In the genomic region with DNA sequence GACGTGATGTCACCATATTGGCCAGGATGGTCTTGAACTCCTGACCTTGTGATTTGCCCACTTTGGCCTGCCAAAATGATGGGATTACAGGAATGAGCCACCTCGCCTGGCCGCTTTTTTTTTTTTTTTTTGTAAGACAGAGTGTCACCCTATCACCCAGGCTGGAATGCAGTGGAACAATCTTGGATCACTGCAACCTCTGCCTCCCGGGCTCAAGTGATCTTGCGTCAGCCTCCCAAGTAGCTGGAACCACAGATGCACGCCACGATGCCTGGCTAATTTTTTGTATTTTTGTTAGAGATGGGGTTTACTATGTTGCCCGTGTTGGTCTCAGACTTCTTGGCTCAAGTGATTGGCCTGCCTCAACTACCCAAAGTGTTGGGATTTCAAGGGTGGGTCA, we compare ENCODE assay signal across 32 cellular contexts. TPM values are rescaled to one million over a fixed set of nuclear protein-coding genes. Genes with fewer than 3 reads are reported as not detected.
DNase-seq lines count a peak whose midpoint lies in the region; ATAC-seq lines count a peak whose summit lies in the region.
"Had no signal": no experiment of that assay in that cellular context is flagged by ENCODE, and none has a peak within 500 bp of the region (broad histone marks: within the 10 kb centered on the region; RNA-seq: fewer than 3 reads in every experiment).

No MANE protein-coding gene starts in this region.

- DNase-seq in RPMI7951 (ENCODE audit: low read depth) (peak; percentile 31), trophoblast cell (peak; percentile 87 to 90)
- DNase-seq in stimulated activated naive CD8-positive, alpha-beta T cell treated with anti-CD3 and anti-CD28 coated beads, Interleukin-15, amount 100 ng/mL, for 72 hours = no peak
- DNase-seq: 8988T; ACHN; AML-193; BE2C; C1 segment of cervical spinal cord; Caco-2; Calu3; CD4-positive, alpha-beta memory T cell; CD4-positive, alpha-beta T cell; CD4-positive, CD25-positive, alpha-beta regulatory T cell; CD8-positive, alpha-beta memory T cell; CD8-positive, alpha-beta T cell; COR-L47; DMS 273 treated with DMSO at 0.1 percent for 48 hours; DMS153; DMS53; DMS79; DMS79 treated with DMSO at 0.1 percent for 48 hours; DND-41; EL had no signal

- peaks cover 12 to 60% of the 10 kb centered on the region in 2 donors for H3K9me3 Mint-ChIP-seq in stimulated activated naive CD8-positive, alpha-beta T cell treated with anti-CD3 and anti-CD28 coated beads, Interleukin-15, amount 100 ng/mL, for 72 hours

- no CpG with 5 or more reads among the region's 8 CpGs for WGBS in trophoblast cell (ENCODE audit: extremely low coverage, insufficient coverage, insufficient read length)

- H3K4me1 ChIP-seq in trophoblast cell (ENCODE audit: control insufficient read depth in 1 of 2, insufficient read depth in 2 of 2, low read length in 2 of 2) = peaks cover 0 to 1% of the 10 kb centered on the region in 2 experiments
- H3K4me1 ChIP-seq: A549; BE2C; BLaER1; BLaER1 treated with 17β-estradiol and CSF1 and Interleukin-3, amounts not matched to agents 10 nM and 100 nM; Caco-2 had no signal

- no peak overlapping the region for H3K14ac ChIP-seq in trophoblast cell (ENCODE audit: low read length)

- H2BK12ac ChIP-seq in trophoblast cell (ENCODE audit: low read length) = no peak overlapping the region

- no peak overlapping the region for H3K27ac Mint-ChIP-seq in stimulated activated naive CD8-positive, alpha-beta T cell treated with anti-CD3 and anti-CD28 coated beads, Interleukin-15, amount 100 ng/mL, for 72 hours
- H3K27ac Mint-ChIP-seq: B cell; CD14-positive monocyte; CD4-positive, alpha-beta memory T cell; CD4-positive, alpha-beta T cell; CD4-positive, CD25-positive, alpha-beta regulatory T cell; CD8-positive, alpha-beta memory T cell; CD8-positive, alpha-beta T cell had no signal

- H3K4ac ChIP-seq in trophoblast cell (ENCODE audit: low read depth, low read length) = no peak overlapping the region

- H2BK5ac ChIP-seq in trophoblast cell (ENCODE audit: low read depth, low read length, poor library complexity) = no peak overlapping the region

- no peak overlapping the region for H3K4me3 Mint-ChIP-seq in stimulated activated naive CD8-positive, alpha-beta T cell treated with anti-CD3 and anti-CD28 coated beads, Interleukin-15, amount 100 ng/mL, for 72 hours
- H3K4me3 Mint-ChIP-seq: B cell; CD14-positive monocyte; CD4-positive, alpha-beta memory T cell; CD4-positive, alpha-beta T cell; CD4-positive, CD25-positive, alpha-beta regulatory T cell; CD8-positive, alpha-beta T cell had no signal

- H3K9me3 ChIP-seq in trophoblast cell (ENCODE audit: insufficient read depth, low read depth, low read length) = no peaks in the 10 kb centered on the region
- H3K9me3 ChIP-seq: BE2C, Caco-2 had no signal

- H3K79me1 ChIP-seq in trophoblast cell (ENCODE audit: low read length) = no peaks in the 10 kb centered on the region

- H3K4me1 Mint-ChIP-seq in stimulated activated naive CD8-positive, alpha-beta T cell treated with anti-CD3 and anti-CD28 coated beads, Interleukin-15, amount 100 ng/mL, for 72 hours = no peaks in the 10 kb centered on the region
- H3K4me1 Mint-ChIP-seq: B cell; CD14-positive monocyte; CD4-positive, alpha-beta memory T cell; CD4-positive, CD25-positive, alpha-beta regulatory T cell; CD8-positive, alpha-beta memory T cell had no signal

- no peak overlapping the region for H3K23ac ChIP-seq in trophoblast cell (ENCODE audit: low read length)

- no peak overlapping the region for H4K12ac ChIP-seq in trophoblast cell (ENCODE audit: low read depth, low read length)

- no peaks in the 10 kb centered on the region for H3K27me3 Mint-ChIP-seq in stimulated activated naive CD8-positive, alpha-beta T cell treated with anti-CD3 and anti-CD28 coated beads, Interleukin-15, amount 100 ng/mL, for 72 hours
- H3K27me3 Mint-ChIP-seq: B cell; CD4-positive, alpha-beta T cell had no signal

- peak overlapping the region; percentile 27 for H3K18ac ChIP-seq in trophoblast cell (ENCODE audit: low read length)

- no peak overlapping the region for H3K4me3 ChIP-seq in trophoblast cell (ENCODE audit: low read depth, low read length)
- H3K4me3 ChIP-seq: A549; BLaER1; BLaER1 treated with 17β-estradiol and CSF1 and Interleukin-3, amounts not matched to agents 10 nM and 100 nM had no signal

- no peaks in the 10 kb centered on the region for H3K79me2 ChIP-seq in trophoblast cell (ENCODE audit: control insufficient read depth, insufficient read depth, low read length, poor library complexity)

- H3K9ac ChIP-seq in trophoblast cell (ENCODE audit: low read length) = no peak overlapping the region
- H3K9ac ChIP-seq: BLaER1; BLaER1 treated with 17β-estradiol and CSF1 and Interleukin-3, amounts not matched to agents 10 nM and 100 nM had no signal

- no peaks in the 10 kb centered on the region for H3K27me3 ChIP-seq in trophoblast cell (ENCODE audit: insufficient read depth, low read length)
- H3K27me3 ChIP-seq: BE2C; BLaER1; BLaER1 treated with 17β-estradiol and CSF1 and Interleukin-3, amounts not matched to agents 10 nM and 100 nM had no signal

- no peak overlapping the region for H4K91ac ChIP-seq in trophoblast cell (ENCODE audit: low read depth, low read length)

- no peak overlapping the region for H2AFZ ChIP-seq in trophoblast cell (ENCODE audit: insufficient read depth, low read length, poor library complexity)

- H3K4me2 ChIP-seq in trophoblast cell (ENCODE audit: low read length) = no peak overlapping the region
- H3K4me2 ChIP-seq: A549; BLaER1; BLaER1 treated with 17β-estradiol and CSF1 and Interleukin-3, amounts not matched to agents 10 nM and 100 nM had no signal

- no peak overlapping the region for H4K8ac ChIP-seq in trophoblast cell (ENCODE audit: low read depth, low read length)

- H3K36me3 ChIP-seq in trophoblast cell (ENCODE audit: control insufficient read depth in 1 of 2, insufficient read depth in 2 of 2, low read length in 2 of 2) = peaks cover 1 to 2% of the 10 kb centered on the region in 2 experiments
- H3K36me3 ChIP-seq: BE2C; BLaER1; BLaER1 treated with 17β-estradiol and CSF1 and Interleukin-3, amounts not matched to agents 10 nM and 100 nM had no signal

- no peak overlapping the region for H3K27ac ChIP-seq in trophoblast cell (ENCODE audit: low read depth, low read length)
- H3K27ac ChIP-seq: 22Rv1; A549; BLaER1; BLaER1 treated with 17β-estradiol and CSF1 and Interleukin-3, amounts not matched to agents 10 nM and 100 nM; C4-2B had no signal

- H2BK120ac ChIP-seq in trophoblast cell (ENCODE audit: insufficient read depth, low read length, poor library complexity) = no peak overlapping the region

- no peak for ATAC-seq in stimulated activated naive CD8-positive, alpha-beta T cell treated with anti-CD3 and anti-CD28 coated beads, Interleukin-15, amount 100 ng/mL, for 72 hours
- no peak for ATAC-seq in GM18519 (IDR thresholded peaks at IDR 0.05; ENCODE audit: low FRiP score, unreplicated experiment)
- ATAC-seq: A549; CD8-positive, alpha-beta T cell had no signal

- no peak overlapping the region for H2AK5ac ChIP-seq in trophoblast cell (ENCODE audit: low read length)

RNA-seq across cellular contexts. Expression of a gene that starts 28.9 kb away (rescaled TPM):
- total RNA-seq in RPMI7951 (2014; rRNA removed; shearing (Covaris generic)) = 9.6 and 13.6 TPM in 2 replicates
- polyA plus RNA-seq in trophoblast cell (2013) = 7.6 and 9.1 TPM in 2 replicates
- total RNA-seq: Calu3 had no signal

RNA-seq across cellular contexts. Expression of a gene that starts 45.2 kb away (rescaled TPM):
- total RNA-seq in RPMI7951 (2014; rRNA removed; shearing (Covaris generic)) = 0.78 and 1.6 TPM in 2 replicates
- polyA plus RNA-seq in trophoblast cell (2013) = 2.3 and 2.7 TPM in 2 replicates
- total RNA-seq: A172, Caco-2, Calu3 had no signal
- polyA plus RNA-seq: A549, CD14-positive monocyte had no signal

Comparison
In these comparisons a context has a peak if more than half of its experiments do, and no peak if none do; other contexts are left out.
1. DNase-seq: peak in RPMI7951 (single experiment) and trophoblast cell (2 of 2); none in stimulated activated naive CD8-positive, alpha-beta T cell treated with anti-CD3 and anti-CD28 coated beads, Interleukin-15, amount 100 ng/mL, for 72 hours (0 of 2).